Comparison of ENCODE assay signal across 21 cellular contexts in genomic region chr9:109584205-109584604, GRCh38.
"Had no signal": no experiment of that assay in that cellular context is flagged by ENCODE, and none has a peak within 500 bp of the region (broad histone marks: within the 10 kb centered on the region; RNA-seq: fewer than 3 reads in every experiment).

No MANE protein-coding gene starts in this region.

- H3K27ac ChIP-seq: parathyroid adenoma, skin epidermis, tibial artery had no signal

- H3K36me3 ChIP-seq: tibial artery had no signal

- H2AFZ ChIP-seq: parathyroid adenoma had no signal

- H3K4me3 ChIP-seq: skin epidermis, tibial artery had no signal

- FAIRE-seq: colon, endothelial cell of umbilical vein, urothelium cell line had no signal

- H3K79me2 ChIP-seq: parathyroid adenoma had no signal

- H3K27me3 ChIP-seq: tibial artery had no signal

- ATAC-seq: left ventricle myocardium superior, right cardiac atrium, T-cell had no signal

- H3K9me3 ChIP-seq: tibial artery had no signal

- H3K4me1 ChIP-seq: parathyroid adenoma had no signal

- H3K9ac ChIP-seq: parathyroid adenoma had no signal

- DNase-seq: activated gamma-delta T cell treated with Interleukin-2 at 50 U/mL for 16 hours; activated T-cell treated with anti-CD3 and anti-CD28 coated beads, Interleukin-2, amount 50 U/mL, for 1 hour; aorta; central memory CD4-positive, alpha-beta T cell; effector memory CD4-positive, alpha-beta T cell; foreskin fibroblast; immature natural killer cell; kidney glomerular epithelial cell; left ventricle myocardium superior; mammary epithelial cell; midbrain; right cardiac atrium; stimulated activated CD4-positive, alpha-beta T cell treated with anti-CD3 and anti-CD28 coated beads, Interleukin-1b, Interleukin-23, amount 100 ng/mL, for 48 hours; substantia nigra; T-cell; tibial artery had no signal
